ENCODE assay signal across 23 cellular contexts in genomic region chr3:113867506-113867905, GRCh38. TPM values are rescaled to one million over a fixed set of nuclear protein-coding genes. Genes with fewer than 3 reads are reported as not detected.
DNase-seq lines count a peak whose midpoint lies in the region; ATAC-seq, FAIRE-seq and TF ChIP-seq lines count a peak whose summit lies in the region.
"Had no signal": no experiment of that assay in that cellular context is flagged by ENCODE, and none has a peak within 500 bp of the region (broad histone marks: within the 10 kb centered on the region; RNA-seq: fewer than 3 reads in every experiment).

No MANE protein-coding gene starts in this region.

- no peaks in the 10 kb centered on the region for H4K20me1 ChIP-seq in keratinocyte (ENCODE audit: control insufficient read depth, extremely low read depth, insufficient read depth, low read length)

- H3K4me1 Mint-ChIP-seq in activated CD8-positive, alpha-beta memory T cell treated with anti-CD3 and anti-CD28 coated beads, Interleukin-2, amount 10 ng/mL, durations not matched to agents 7 days and 5 days: no peaks in the 10 kb centered on the region
- H3K4me1 Mint-ChIP-seq: activated CD4-positive, alpha-beta T cell treated with anti-CD3 and anti-CD28 coated beads, Interleukin-2, amount 10 ng/mL, durations not matched to agents 24 days and 14 days; activated naive CD8-positive, alpha-beta T cell treated with anti-CD3 and anti-CD28 coated beads, Interleukin-2, amount 50 U/mL, for 24 hours; stimulated activated memory B cell treated with anti-CD40 and anti-IgM and Interleukin-4, amounts not matched to agents 10 μg/mL and 1 μg/mL and 100 μg/mL, for 72 hours had no signal

- no peak overlapping the region for H3K27ac Mint-ChIP-seq in activated CD8-positive, alpha-beta memory T cell treated with anti-CD3 and anti-CD28 coated beads, Interleukin-2, amount 10 ng/mL, durations not matched to agents 7 days and 5 days
- H3K27ac Mint-ChIP-seq: activated CD4-positive, alpha-beta T cell treated with anti-CD3 and anti-CD28 coated beads, Interleukin-2, amount 10 ng/mL, durations not matched to agents 24 days and 14 days; activated naive CD8-positive, alpha-beta T cell treated with anti-CD3 and anti-CD28 coated beads, Interleukin-2, amount 50 U/mL, for 24 hours; activated T-cell treated with anti-CD3 and anti-CD28 coated beads, Interleukin-2, amount 50 U/mL, for 24 hours; stimulated activated memory B cell treated with anti-CD40 and anti-IgM and Interleukin-4, amounts not matched to agents 10 μg/mL and 1 μg/mL and 100 μg/mL, for 72 hours; type B pancreatic cell had no signal

- H3K36me3 ChIP-seq in keratinocyte (ENCODE audit: control insufficient read depth in 2 of 2, extremely low read depth in 1 of 2, insufficient read depth in 2 of 2, low read length in 2 of 2): no peaks in the 10 kb centered on the region
- H3K36me3 ChIP-seq: SJCRH30 had no signal

- H3K4me1 ChIP-seq in keratinocyte (ENCODE audit: control insufficient read depth, extremely low read depth, insufficient read depth, low read length): peaks cover 8% of the 10 kb centered on the region
- H3K4me1 ChIP-seq: SJCRH30 had no signal

- no peaks in the 10 kb centered on the region for H3K79me2 ChIP-seq in keratinocyte (ENCODE audit: control insufficient read depth, insufficient read depth, low read length)
- H3K79me2 ChIP-seq: hepatocyte had no signal

- no peak overlapping the region for H2AFZ ChIP-seq in keratinocyte (ENCODE audit: control insufficient read depth, low read length)
- H2AFZ ChIP-seq: hepatocyte had no signal

- H3K4me2 ChIP-seq in keratinocyte (ENCODE audit: control insufficient read depth, extremely low read depth, insufficient read depth, low read depth, low read length): peak overlapping the region; percentile 43
- H3K4me2 ChIP-seq: hepatocyte had no signal

- no peaks in the 10 kb centered on the region for H3K27me3 ChIP-seq in keratinocyte (ENCODE audit: control insufficient read depth, extremely low read depth, insufficient read depth, low read length)
- H3K27me3 ChIP-seq: hepatocyte, SJCRH30 had no signal

- ATAC-seq in HG02885 (IDR thresholded peaks at IDR 0.05; ENCODE audit: poor library complexity, unreplicated experiment) (no peak), sciatic nerve (no peak)
- ATAC-seq in activated CD8-positive, alpha-beta memory T cell treated with anti-CD3 and anti-CD28 coated beads, Interleukin-2, amount 10 ng/mL, durations not matched to agents 7 days and 5 days: no peak
- ATAC-seq: activated naive CD8-positive, alpha-beta T cell treated with anti-CD3 and anti-CD28 coated beads, Interleukin-2, amount 50 U/mL, for 24 hours; stimulated activated memory B cell treated with anti-CD40 and anti-IgM and Interleukin-4, amounts not matched to agents 10 μg/mL and 1 μg/mL and 100 μg/mL, for 72 hours had no signal

- H3K9me3 ChIP-seq in keratinocyte (ENCODE audit: control insufficient read depth, low read depth, low read length): no peaks in the 10 kb centered on the region
- H3K9me3 ChIP-seq: SJCRH30 had no signal

- no peak overlapping the region for H3K4me3 ChIP-seq in astrocyte of the spinal cord (ENCODE audit: low read depth, low read length)
- H3K4me3 ChIP-seq in keratinocyte (ENCODE audit: control insufficient read depth in 2 of 3, extremely low read depth in 1 of 3, insufficient read depth in 2 of 3, low read depth in 1 of 3, low read length in 3 of 3): peak overlapping the region in 1 of 3 experiments; percentile 14
- H3K4me3 ChIP-seq: hepatocyte, SJCRH30 had no signal

- no peaks in the 10 kb centered on the region for H3K36me3 Mint-ChIP-seq in activated CD8-positive, alpha-beta memory T cell treated with anti-CD3 and anti-CD28 coated beads, Interleukin-2, amount 10 ng/mL, durations not matched to agents 7 days and 5 days
- H3K36me3 Mint-ChIP-seq: type B pancreatic cell had no signal

- H3K27ac ChIP-seq in keratinocyte (ENCODE audit: control insufficient read depth, insufficient read depth, low read length): peak overlapping the region; percentile 67
- H3K27ac ChIP-seq: hepatocyte, HL-60, SJCRH30 had no signal

- in situ Hi-C loops in astrocyte of the spinal cord (cut with HindIII; ENCODE audit: low sequenced_read_pairs): no loop called here

- CTCF ChIA-PET in activated CD8-positive, alpha-beta memory T cell treated with anti-CD3 and anti-CD28 coated beads, Interleukin-2, amount 10 ng/mL, durations not matched to agents 7 days and 5 days (lab: Charles Lee): no interaction called here

- no peak overlapping the region for H3K4me3 Mint-ChIP-seq in activated CD8-positive, alpha-beta memory T cell treated with anti-CD3 and anti-CD28 coated beads, Interleukin-2, amount 10 ng/mL, durations not matched to agents 7 days and 5 days
- H3K4me3 Mint-ChIP-seq: activated CD4-positive, alpha-beta T cell treated with anti-CD3 and anti-CD28 coated beads, Interleukin-2, amount 10 ng/mL, durations not matched to agents 24 days and 14 days; activated naive CD8-positive, alpha-beta T cell treated with anti-CD3 and anti-CD28 coated beads, Interleukin-2, amount 50 U/mL, for 24 hours; activated T-cell treated with anti-CD3 and anti-CD28 coated beads, Interleukin-2, amount 50 U/mL, for 24 hours; stimulated activated memory B cell treated with anti-CD40 and anti-IgM and Interleukin-4, amounts not matched to agents 10 μg/mL and 1 μg/mL and 100 μg/mL, for 72 hours; type B pancreatic cell had no signal

- no peak overlapping the region for H3K9ac ChIP-seq in keratinocyte (ENCODE audit: control insufficient read depth, extremely low read depth, insufficient read depth, low read length)

- intact Hi-C loops in sciatic nerve (cut with DNase I): no loop called here

- TF ChIP-seq CTCF in astrocyte of the spinal cord (IDR thresholded peaks at IDR 0.05; ENCODE audit: low read depth, low read length): no peak
- TF ChIP-seq CTCF in keratinocyte (optimal IDR thresholded peaks at IDR 0.05 in 1 of 3, IDR thresholded peaks at IDR 0.05 in 1 of 3, conservative IDR thresholded peaks at IDR 0.05 in 1 of 3; ENCODE audit: extremely low read depth in 1 of 3, insufficient read depth in 2 of 3, low read length in 3 of 3): no peak

- dilution Hi-C loops in keratinocyte (cut with MboI; ENCODE audit: extremely low pct_ligation_motif_present, low sequenced_read_pairs): no loop called here

- no peaks in the 10 kb centered on the region for H3K9me1 ChIP-seq in keratinocyte (ENCODE audit: control insufficient read depth, extremely low read depth, insufficient read depth, low read length)

- DNase-seq in AG08396 (ENCODE audit: low spot score): peak; percentile 40
- peak; percentile 72 for DNase-seq in HPDE6-E6E7 (ENCODE audit: extremely low spot score)
- peak; percentile 75 for DNase-seq in astrocyte of the spinal cord (ENCODE audit: low read depth, low spot score)
- peak; percentile 44 for DNase-seq in keratinocyte (ENCODE audit: low read depth, low spot score)
- DNase-seq in sciatic nerve (ENCODE audit: low spot score): no peak
- no peak for DNase-seq in HT-29 (ENCODE audit: low spot score)
- no peak for DNase-seq in activated CD8-positive, alpha-beta memory T cell treated with anti-CD3 and anti-CD28 coated beads, Interleukin-2, amount 10 ng/mL, durations not matched to agents 7 days and 5 days
- DNase-seq: activated CD4-positive, alpha-beta T cell treated with anti-CD3 and anti-CD28 coated beads, Interleukin-2, amount 10 ng/mL, durations not matched to agents 24 days and 14 days; activated naive CD8-positive, alpha-beta T cell treated with anti-CD3 and anti-CD28 coated beads, Interleukin-2, amount 50 U/mL, for 24 hours; activated T-cell treated with anti-CD3 and anti-CD28 coated beads, Interleukin-2, amount 50 U/mL, for 24 hours; AML-193; Karpas-422; NCI-H1436 treated with DMSO at 0.1 percent for 48 hours; NCI-H2227 treated with DMSO at 0.1 percent for 48 hours; SJCRH30; T1000 had no signal

- H3K27me3 Mint-ChIP-seq in activated CD8-positive, alpha-beta memory T cell treated with anti-CD3 and anti-CD28 coated beads, Interleukin-2, amount 10 ng/mL, durations not matched to agents 7 days and 5 days: peaks cover 20% of the 10 kb centered on the region
- H3K27me3 Mint-ChIP-seq: stimulated activated memory B cell treated with anti-CD40 and anti-IgM and Interleukin-4, amounts not matched to agents 10 μg/mL and 1 μg/mL and 100 μg/mL, for 72 hours; type B pancreatic cell had no signal

- no peaks in the 10 kb centered on the region for H3K9me3 Mint-ChIP-seq in activated CD8-positive, alpha-beta memory T cell treated with anti-CD3 and anti-CD28 coated beads, Interleukin-2, amount 10 ng/mL, durations not matched to agents 7 days and 5 days (ENCODE audit: low read depth)
- H3K9me3 Mint-ChIP-seq: activated T-cell treated with anti-CD3 and anti-CD28 coated beads, Interleukin-2, amount 50 U/mL, for 24 hours; type B pancreatic cell had no signal

- FAIRE-seq in keratinocyte (lab: Jason Lieb, UNC): peak; percentile 96
- FAIRE-seq: D721Med, GM18507 had no signal

RNA-seq across cellular contexts. Expression of gene GRAMD1C, which starts 28.9 kb away (rescaled TPM):
- 0.95 to 2.7 TPM (median 2.0 TPM) in 3 replicates for polyA plus RNA-seq in keratinocyte
- polyA plus RNA-seq in keratinocyte (2011; ENCODE audit: low read depth): 13.5 TPM
- 0.60 and 0.69 TPM in 2 replicates for polyA plus RNA-seq in keratinocyte (2011; cell fraction: cytosol; rRNA removed)
- polyA plus RNA-seq in keratinocyte (2011; cell fraction: nucleus; rRNA removed): 2.6 and 3.0 TPM in 2 replicates
- polyA plus RNA-seq in keratinocyte (2012; ENCODE audit: low replicate concordance): 1.1 and 6.9 TPM in 2 replicates
- 0.53 to 4.2 TPM (median 1.0 TPM) in 3 replicates for polyA minus RNA-seq in keratinocyte
- polyA minus RNA-seq in keratinocyte (2011; cell fraction: cytosol; rRNA and poly(A)+ RNA removed): not detected
- 1.2 and 3.6 TPM in 2 replicates for polyA minus RNA-seq in keratinocyte (2011; cell fraction: nucleus; rRNA and poly(A)+ RNA removed)
- total RNA-seq in sciatic nerve: 3.0 TPM
- total RNA-seq in HT-29 (2014; rRNA removed; shearing (Covaris generic)): 0.10 and 0.42 TPM in 2 replicates
- 1 to 10 TPM in 1 of 2 experiments, under 1 TPM in 1; 0.40 to 1.1 TPM for total RNA-seq in activated CD8-positive, alpha-beta memory T cell treated with anti-CD3 and anti-CD28 coated beads, Interleukin-2, amount 10 ng/mL, durations not matched to agents 7 days and 5 days
- total RNA-seq: activated CD4-positive, alpha-beta T cell treated with anti-CD3 and anti-CD28 coated beads, Interleukin-2, amount 10 ng/mL, durations not matched to agents 24 days and 14 days had no signal

Comparison
In these comparisons a context has a peak if more than half of its experiments do, and no peak if none do; other contexts are left out.
1. DNase-seq: peak in AG08396 (single experiment), HPDE6-E6E7 (single experiment), astrocyte of the spinal cord (single experiment) and keratinocyte (single experiment); none in sciatic nerve (single experiment), HT-29 (single experiment) and activated CD8-positive, alpha-beta memory T cell treated with anti-CD3 and anti-CD28 coated beads, Interleukin-2, amount 10 ng/mL, durations not matched to agents 7 days and 5 days (single experiment).